In genomic region chr12:79737875-79738718, GRCh38 we compare ENCODE assay signal across 8 cellular contexts. TPM values are rescaled to one million over a fixed set of nuclear protein-coding genes. Genes with fewer than 3 reads are reported as not detected.
A peak's percentile ranks its signal among the peaks of the same experiment; 100 is the strongest.
DNase-seq lines count a peak whose midpoint lies in the region; ATAC-seq, FAIRE-seq and TF ChIP-seq lines count a peak whose summit lies in the region.

No MANE protein-coding gene starts in this region.

- peak; percentile 77 for TF ChIP-seq CTCF in HepG2 (CRISPR knock-in tag; IDR thresholded peaks at IDR 0.05)

- H3K79me2 ChIP-seq in HepG2 (ENCODE audit: insufficient read depth, low read length) = no peaks in the 10 kb centered on the region

- no peaks in the 10 kb centered on the region for H4K20me1 ChIP-seq in HepG2 (ENCODE audit: insufficient read depth, low read length)

- intact Hi-C loops in HepG2 (cut with micrococcal nuclease; ENCODE audit: unreplicated experiment) = loop anchor here (1.0 to 2.0 kb wide), 5 partner anchors 47 to 330 kb away; partner anchors contain the start of gene PAWR

- no peaks in the 10 kb centered on the region for H3K9me3 Mint-ChIP-seq in activated naive CD4-positive, alpha-beta T cell treated with anti-CD3 and anti-CD28 coated beads, Interleukin-2, amount 10 ng/mL, durations not matched to agents 7 days and 5 days

- BruUV-seq in HepG2 (replicated peaks; lab: Mats Ljungman, UMichigan) = no TSS peak

- no peak overlapping the region for H2AFZ ChIP-seq in HepG2 (ENCODE audit: low read length)

- peak; percentile 69 for FAIRE-seq in HepG2 (lab: Jason Lieb, UNC)

- H3K27me3 ChIP-seq in HUES64 (ENCODE audit: insufficient read depth, low read length) = no peaks in the 10 kb centered on the region
- H3K27me3 ChIP-seq in HepG2 (ENCODE audit: control insufficient read depth in 1 of 2, insufficient read depth in 2 of 2, low read length in 2 of 2) = no peaks in the 10 kb centered on the region

- H3K9me3 ChIP-seq in HUES64 (ENCODE audit: insufficient read depth, low read depth, low read length) (no peaks in the 10 kb centered on the region), HepG2 (ENCODE audit: low read length) (no peaks in the 10 kb centered on the region)

- POLR2A ChIA-PET in HepG2 (lab: Yijun Ruan, JAX) = no interaction called here

- TF ChIP-seq EP300 in HepG2 (IDR thresholded peaks at IDR 0.05; ENCODE audit: low read depth in 2 of 2, low read length in 2 of 2) (no peak), HepG2 (CRISPR knock-in tag; IDR thresholded peaks at IDR 0.05; ENCODE audit: borderline replicate concordance) (no peak)

- in situ Hi-C loops in T47D (cut with HindIII; ENCODE audit: low pct_unique_long_range_greater_than_20kb, low sequenced_read_pairs) (no loop called here), HepG2 (cut with HindIII; ENCODE audit: extremely low pct_ligation_motif_present, low pct_unique_long_range_greater_than_20kb) (loop anchor here (5.0 kb wide), 2 partner anchors 181 to 326 kb away; no protein-coding TSS in a partner anchor)

- H3K36me3 Mint-ChIP-seq in activated naive CD4-positive, alpha-beta T cell treated with anti-CD3 and anti-CD28 coated beads, Interleukin-2, amount 10 ng/mL, durations not matched to agents 7 days and 5 days = no peaks in the 10 kb centered on the region

- peak; percentile 46; the same call in 1 of the 2 replicates for TF ChIP-seq RAD21 in HepG2 (CRISPR knock-in tag; IDR thresholded peaks at IDR 0.05)

- H3K4me1 ChIP-seq in HUES64 (ENCODE audit: insufficient read depth, low read length) (peaks cover 11% of the 10 kb centered on the region), HepG2 (ENCODE audit: insufficient read depth, low read length) (peaks cover 6% of the 10 kb centered on the region)

- H3K27me3 Mint-ChIP-seq in activated naive CD4-positive, alpha-beta T cell treated with anti-CD3 and anti-CD28 coated beads, Interleukin-2, amount 10 ng/mL, durations not matched to agents 7 days and 5 days = peaks cover 4% of the 10 kb centered on the region

- peak; percentile 91 for ATAC-seq in GM21529 (IDR thresholded peaks at IDR 0.05; ENCODE audit: unreplicated experiment)
- ATAC-seq in HepG2 = peak; percentile 84

- H3K4me3 ChIP-seq in HUES64 (ENCODE audit: low read length) = no peak overlapping the region
- H3K4me3 ChIP-seq in HepG2 (replicated peaks in 1 of 3; ENCODE audit: insufficient read depth in 1 of 3, low read depth in 2 of 3, low read length in 3 of 3) = no peak overlapping the region

- DNase-seq in activated naive CD4-positive, alpha-beta T cell treated with anti-CD3 and anti-CD28 coated beads, Interleukin-2, amount 10 ng/mL, durations not matched to agents 7 days and 5 days = peak; percentile 37
- DNase-seq in activated naive CD4-positive, alpha-beta T cell (lab: John Stamatoyannopoulos, UW) = no peak
- DNase-seq in NCI-H82 treated with DMSO at 0.1 percent for 48 hours (lab: John Stamatoyannopoulos, UW; ENCODE audit: unreplicated experiment) (peak; percentile 58), T47D (ENCODE audit: low read depth in 1 of 2, low spot score in 1 of 2) (peak; percentile 47 to 88), HepG2 (ENCODE audit: low spot score) (peak; percentile 68), HK-2 (ENCODE audit: unreplicated experiment) (no peak)

- H3K9ac ChIP-seq in HUES64 (ENCODE audit: low read depth, low read length) (no peak overlapping the region), HepG2 (ENCODE audit: insufficient read depth, low read depth, low read length) (no peak overlapping the region)

- H3K27ac ChIP-seq in HUES64 (ENCODE audit: low read depth, low read length) = 0 out of 2 replicates have a peak overlapping the region, but pooled peaks have one; percentile 28
- H3K27ac ChIP-seq in HepG2 (ENCODE audit: extremely low read length, insufficient read depth, low read length) = no peak overlapping the region

- no peak overlapping the region for H3K27ac Mint-ChIP-seq in activated naive CD4-positive, alpha-beta T cell treated with anti-CD3 and anti-CD28 coated beads, Interleukin-2, amount 10 ng/mL, durations not matched to agents 7 days and 5 days

- no peak overlapping the region for H3K4me3 Mint-ChIP-seq in activated naive CD4-positive, alpha-beta T cell treated with anti-CD3 and anti-CD28 coated beads, Interleukin-2, amount 10 ng/mL, durations not matched to agents 7 days and 5 days

- no peaks in the 10 kb centered on the region for H3K36me3 ChIP-seq in HUES64 (ENCODE audit: insufficient read depth, low read length)
- H3K36me3 ChIP-seq in HepG2 (replicated peaks in 1 of 2; ENCODE audit: control insufficient read depth in 1 of 2, insufficient read depth in 2 of 2, low read length in 2 of 2) = no peaks in the 10 kb centered on the region

- WGBS in HUES64 = 4% methylated on average over 2 of the region's 4 CpGs
- 2% methylated on average over 4 of the region's 4 CpGs for WGBS in HepG2 (ENCODE audit: low lambda C conversion rate)

- no peak overlapping the region for H3K4me2 ChIP-seq in HepG2 (ENCODE audit: low read depth, low read length)

- no peaks in the 10 kb centered on the region for H3K4me1 Mint-ChIP-seq in activated naive CD4-positive, alpha-beta T cell treated with anti-CD3 and anti-CD28 coated beads, Interleukin-2, amount 10 ng/mL, durations not matched to agents 7 days and 5 days

- TF ChIP-seq POLR2A in HepG2 (IDR thresholded peaks at IDR 0.05; ENCODE audit: insufficient read depth in 1 of 2, low read depth in 2 of 2, low read length in 2 of 2) = no peak

- CTCF ChIA-PET in activated naive CD4-positive, alpha-beta T cell treated with anti-CD3 and anti-CD28 coated beads, Interleukin-2, amount 10 ng/mL, durations not matched to agents 7 days and 5 days (lab: Charles Lee) = interaction anchor here (0.7 to 1.2 kb wide), 4 partner anchors 9 to 738 kb away, joined by 3 to 4 read pairs (median 3); no protein-coding TSS in a partner anchor
- CTCF ChIA-PET in HepG2 (lab: Yijun Ruan, JAX; ENCODE audit: low intra/inter-chr PET ratio, low total read pairs) = interaction anchor here (0.6 to 2.8 kb wide), 4 partner anchors 183 to 330 kb away, joined by 3 to 21 read pairs (median 16); no protein-coding TSS in a partner anchor

TF ChIP-seq in HepG2, 621 proteins besides CTCF, POLR2A, EP300 and RAD21 (continues in another document):
- TF ChIP-seq MIXL1 (CRISPR knock-in tag; IDR thresholded peaks at IDR 0.05) = peak; percentile 67
- TF ChIP-seq SMC3 (IDR thresholded peaks at IDR 0.05; ENCODE audit: low read length) = peak; percentile 81
- TF ChIP-seq HOMEZ (CRISPR knock-in tag; IDR thresholded peaks at IDR 0.05; ENCODE audit: low read depth) = 0 out of 2 replicates have a peak, but pooled peaks have one; percentile 38
- TF ChIP-seq ZNF205 (CRISPR knock-in tag; IDR thresholded peaks at IDR 0.05) = no peak
- no peak for TF ChIP-seq GLMP (CRISPR knock-in tag; IDR thresholded peaks at IDR 0.05; ENCODE audit: borderline replicate concordance)
- TF ChIP-seq STAG1 (CRISPR knock-in tag; IDR thresholded peaks at IDR 0.05) = peak; percentile 87

RNA-seq across cellular contexts. Expression of gene PAWR, which starts 47.3 kb away (rescaled TPM):
- 45.8 TPM for polyA plus RNA-seq in HUES64 (2013, experiment 1 of 2)
- polyA plus RNA-seq in HUES64 (2013, experiment 2 of 2) = 50.2 TPM
- total RNA-seq in HepG2 (2016; rRNA removed; fragmentation: Illumina TruSeq; extraction: Trizol) = 36.1 and 37.4 TPM in 2 replicates
- total RNA-seq in HepG2 (2016; cell fraction: cytosol; rRNA removed; fragmentation: Illumina TruSeq; extraction: Trizol; ENCODE audit: low read depth) = 11.2 and 13.0 TPM in 2 replicates
- 37.3 and 40.1 TPM in 2 replicates for total RNA-seq in HepG2 (2016; cell fraction: insoluble cytoplasmic fraction; rRNA removed; fragmentation: Illumina TruSeq; extraction: Trizol)
- 14.1 and 16.8 TPM in 2 replicates for total RNA-seq in HepG2 (2016; cell fraction: membrane; rRNA removed; fragmentation: Illumina TruSeq; extraction: Trizol)
- total RNA-seq in HepG2 (2016; cell fraction: nucleus; rRNA removed; fragmentation: Illumina TruSeq; extraction: Trizol) = 46.8 and 49.1 TPM in 2 replicates
- polyA plus RNA-seq in HepG2 (2011; rRNA removed) = 23.1 and 29.1 TPM in 2 replicates
- polyA plus RNA-seq in HepG2 (2011; cell fraction: cytosol; rRNA removed) = 7.1 and 8.4 TPM in 2 replicates
- polyA plus RNA-seq in HepG2 (2011; cell fraction: nucleus; rRNA removed) = 36.4 and 41.9 TPM in 2 replicates
- 58.2 and 68.4 TPM in 2 replicates for polyA plus RNA-seq in HepG2 (2012)
- polyA plus RNA-seq in HepG2 (2016; cell fraction: cytosol; fragmentation: Illumina TruSeq; extraction: Trizol; ENCODE audit: low read depth) = 6.8 and 7.8 TPM in 2 replicates
- 33.4 and 33.7 TPM in 2 replicates for polyA plus RNA-seq in HepG2 (2016; cell fraction: insoluble cytoplasmic fraction; fragmentation: Illumina TruSeq; extraction: Trizol; ENCODE audit: low read depth)
- 11.0 and 13.3 TPM in 2 replicates for polyA plus RNA-seq in HepG2 (2016; cell fraction: membrane; fragmentation: Illumina TruSeq; extraction: Trizol; ENCODE audit: low read depth)
- 75.9 and 78.0 TPM in 2 replicates for polyA plus RNA-seq in HepG2 (2016; cell fraction: nucleus; fragmentation: Illumina TruSeq; extraction: Trizol; ENCODE audit: insufficient read depth, low read depth)
- polyA minus RNA-seq in HepG2 (2011; rRNA and poly(A)+ RNA removed; ENCODE audit: low replicate concordance) = 13.7 and 19.1 TPM in 2 replicates
- polyA minus RNA-seq in HepG2 (2011; cell fraction: cytosol; rRNA and poly(A)+ RNA removed) = 17.4 and 18.3 TPM in 2 replicates
- polyA minus RNA-seq in HepG2 (2011; cell fraction: nucleus; rRNA and poly(A)+ RNA removed) = 162 and 198 TPM in 2 replicates

Comparison
In these comparisons a context has a peak if more than half of its experiments do, and no peak if none do; other contexts are left out.
1. DNase-seq: peak in activated naive CD4-positive, alpha-beta T cell treated with anti-CD3 and anti-CD28 coated beads, Interleukin-2, amount 10 ng/mL, durations not matched to agents 7 days and 5 days (single experiment), NCI-H82 treated with DMSO at 0.1 percent for 48 hours (single experiment), T47D (2 of 2) and HepG2 (single experiment); none in activated naive CD4-positive, alpha-beta T cell (0 of 4) and HK-2 (single experiment).